Comparison of ENCODE assay signal across 1 cellular context in the genomic region with DNA sequence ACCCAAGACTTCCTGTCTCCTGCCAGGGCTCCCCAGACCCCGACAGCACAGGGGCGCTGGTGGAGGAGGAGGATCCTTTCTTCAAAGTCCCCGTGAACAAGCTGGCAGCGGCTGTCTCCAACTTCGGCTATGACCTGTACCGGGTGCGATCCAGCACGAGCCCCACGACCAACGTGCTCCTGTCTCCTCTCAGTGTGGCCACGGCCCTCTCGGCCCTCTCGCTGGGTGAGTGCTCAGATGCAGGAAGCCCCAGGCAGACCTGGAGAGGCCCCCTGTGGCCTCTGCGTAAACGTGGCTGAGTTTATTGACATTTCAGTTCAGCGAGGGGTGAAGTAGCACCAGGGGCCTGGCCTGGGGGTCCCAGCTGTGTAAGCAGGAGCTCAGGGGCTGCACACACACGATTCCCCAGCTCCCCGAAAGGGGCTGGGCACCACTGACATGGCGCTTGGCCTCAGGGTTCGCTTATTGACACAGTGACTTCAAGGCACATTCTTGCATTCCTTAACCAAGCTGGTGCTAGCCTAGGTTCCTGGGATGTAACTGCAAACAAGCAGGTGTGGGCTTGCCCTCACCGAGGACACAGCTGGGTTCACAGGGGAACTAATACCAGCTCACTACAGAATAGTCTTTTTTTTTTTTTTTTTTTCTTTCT.
TF ChIP-seq lines count a peak whose summit lies in the region.

No MANE protein-coding gene starts in this region.

TF ChIP-seq in endothelial cell of umbilical vein, 7 proteins besides CTCF, POLR2A, EP300 and RAD21:
- TF ChIP-seq POLR2AphosphoS5 (IDR thresholded peaks at IDR 0.05; ENCODE audit: insufficient read depth, low read depth, low read length) (no peak), GATA2 (IDR thresholded peaks at IDR 0.05; ENCODE audit: insufficient read depth, insufficient read length, low read depth, low read length) (no peak), EZH2 (IDR thresholded peaks at IDR 0.05; ENCODE audit: borderline replicate concordance, low read depth, low read length, severe bottlenecking) (no peak), MYC (IDR thresholded peaks at IDR 0.05; ENCODE audit: low read depth, low read length) (no peak), JUN (IDR thresholded peaks at IDR 0.05; ENCODE audit: borderline replicate concordance, insufficient read depth, insufficient read length, low read depth) (no peak), FOS (IDR thresholded peaks at IDR 0.05; ENCODE audit: borderline replicate concordance, insufficient read depth, low read length) (no peak)
- TF ChIP-seq, protein P1, sequence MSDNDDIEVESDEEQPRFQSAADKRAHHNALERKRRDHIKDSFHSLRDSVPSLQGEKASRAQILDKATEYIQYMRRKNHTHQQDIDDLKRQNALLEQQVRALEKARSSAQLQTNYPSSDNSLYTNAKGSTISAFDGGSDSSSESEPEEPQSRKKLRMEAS (IDR thresholded peaks at IDR 0.05; ENCODE audit: insufficient read depth, insufficient read length) = no peak
